Comparison of ENCODE assay signal across 12 cellular contexts in the genomic region with DNA sequence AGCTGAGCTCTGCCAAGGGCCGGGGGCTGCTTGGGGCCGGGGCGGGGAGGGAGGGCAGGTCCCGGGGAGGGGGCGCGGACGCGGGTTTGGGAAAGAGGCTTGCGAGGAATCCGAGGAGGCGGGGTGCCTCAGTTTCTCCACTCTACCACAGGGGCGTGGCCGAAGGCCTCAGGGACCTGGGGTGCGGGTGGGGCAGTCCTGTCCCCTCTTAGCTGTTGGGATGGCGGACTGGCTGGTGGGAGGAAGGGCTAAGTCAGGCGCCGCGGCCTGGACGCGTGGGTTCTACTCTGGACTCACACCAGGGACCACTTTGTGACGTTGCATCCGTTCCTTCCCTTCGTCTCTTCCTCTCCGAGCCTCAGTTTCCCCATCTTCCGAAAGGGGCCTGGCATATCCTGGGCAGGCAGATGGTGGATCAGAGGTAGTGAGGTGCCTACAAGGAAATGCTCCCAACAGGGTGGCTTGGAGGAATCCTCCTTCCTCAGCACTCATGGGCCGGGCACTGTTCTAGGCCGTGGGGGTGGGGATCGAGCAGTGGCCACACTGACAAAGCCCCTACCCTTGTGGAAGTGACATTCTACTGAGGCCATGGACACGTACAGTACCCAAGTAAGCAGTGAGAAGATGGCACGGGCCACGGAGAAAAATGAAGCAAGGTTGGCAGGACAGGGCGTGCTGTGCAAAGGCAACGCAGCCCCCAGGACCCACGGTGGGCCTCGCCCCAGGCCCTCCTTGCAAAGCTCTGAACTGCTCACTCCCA. TPM values are rescaled to one million over a fixed set of nuclear protein-coding genes. Genes with fewer than 3 reads are reported as not detected.
DNase-seq lines count a peak whose midpoint lies in the region; ATAC-seq, FAIRE-seq and TF ChIP-seq lines count a peak whose summit lies in the region.
"Had no signal": no experiment of that assay in that cellular context is flagged by ENCODE, and none has a peak within 500 bp of the region (broad histone marks: within the 10 kb centered on the region; RNA-seq: fewer than 3 reads in every experiment).

No MANE protein-coding gene starts in this region.

- no peak overlapping the region for H4K8ac ChIP-seq in H1 (ENCODE audit: extremely low read depth, insufficient read depth, low read length)

- H2BK20ac ChIP-seq in H1 (ENCODE audit: low read length) = no peak overlapping the region

- CTCF ChIA-PET in H1 (lab: Charles Lee; ENCODE audit: partially characterized antibody) = interaction anchor here (0.6 to 3.0 kb wide), 3 partner anchors 16 to 28 kb away, joined by 3 to 15 read pairs (median 4); no protein-coding TSS in a partner anchor

- H3K4me2 ChIP-seq in H1 (ENCODE audit: insufficient read depth in 1 of 2, low read depth in 2 of 2, low read length in 2 of 2) (peak overlapping the region; percentile 93), neural cell (ENCODE audit: low read length) (no peak overlapping the region)

- no peaks in the 10 kb centered on the region for H3K79me1 ChIP-seq in H1 (ENCODE audit: low read depth, low read length)

- no peak overlapping the region for H3K4me3 Mint-ChIP-seq in activated T-helper 1 cell treated with anti-CD3 and anti-CD28 coated beads, Interleukin-12 subunit alpha, Interleukin-12 subunit beta, Interleukin-2, Interleukin-4 antibody, amounts not matched to agents 30 ng/mL and 10 ng/mL and 1 ng/mL, durations not matched to agents 14 hours and 24 hours and 36 hours
- H3K4me3 Mint-ChIP-seq in CD14-positive monocyte = peak overlapping the region in 1 of 2 donors; percentile 77

- no peak overlapping the region for H3K23ac ChIP-seq in H1 (ENCODE audit: insufficient read length)

- TF ChIP-seq CTCF in right atrium auricular region (IDR thresholded peaks at IDR 0.05) (no peak), H1 (IDR thresholded peaks at IDR 0.05; ENCODE audit: control extremely low read depth in 1 of 3, insufficient read depth in 1 of 3, low read depth in 1 of 3, low read length in 3 of 3) (no peak), neural cell (IDR thresholded peaks at IDR 0.05; ENCODE audit: poor library complexity, severe bottlenecking) (no peak), CD14-positive monocyte (IDR thresholded peaks at IDR 0.05) (no peak)

- FAIRE-seq in H1 (lab: Jason Lieb, UNC) = no peak
- FAIRE-seq: GM12892 had no signal

- H4K91ac ChIP-seq in H1 (replicated peaks; ENCODE audit: insufficient read length, low read length) = no peak overlapping the region

- POLR2A ChIA-PET in H1 (lab: Charles Lee; ENCODE audit: partially characterized antibody) = no interaction called here

- intact Hi-C loops in Right ventricle myocardium inferior (cut with DNase I) = no loop called here
- intact Hi-C loops in aorta (cut with DNase I) = no loop called here
- intact Hi-C loops in activated T-helper 1 cell treated with anti-CD3 and anti-CD28 coated beads, Interleukin-12 subunit alpha, Interleukin-12 subunit beta, Interleukin-2, Interleukin-4 antibody, amounts not matched to agents 30 ng/mL and 10 ng/mL and 1 ng/mL, durations not matched to agents 14 hours and 24 hours and 36 hours (cut with micrococcal nuclease) = no loop called here
- intact Hi-C loops in CD14-positive monocyte (cut with micrococcal nuclease) = no loop called here

- H3K9me2 ChIP-seq in neural cell (ENCODE audit: insufficient read depth, low read length) = no peaks in the 10 kb centered on the region

- TF ChIP-seq RAD21 in H1 (IDR thresholded peaks at IDR 0.05 in 1 of 2, conservative IDR thresholded peaks at IDR 0.05 in 1 of 2; ENCODE audit: low read depth in 2 of 2, low read length in 2 of 2) = no peak
- no peak for TF ChIP-seq RAD21 in neural cell (conservative IDR thresholded peaks at IDR 0.05)

- H2AFZ ChIP-seq in H1 (ENCODE audit: low read length) = no peak overlapping the region
- H2AFZ ChIP-seq in neural cell (ENCODE audit: low read depth, low read length) = no peak overlapping the region

- H3K4me1 Mint-ChIP-seq in activated T-helper 1 cell treated with anti-CD3 and anti-CD28 coated beads, Interleukin-12 subunit alpha, Interleukin-12 subunit beta, Interleukin-2, Interleukin-4 antibody, amounts not matched to agents 30 ng/mL and 10 ng/mL and 1 ng/mL, durations not matched to agents 14 hours and 24 hours and 36 hours (ENCODE audit: low read depth) = peaks cover 6% of the 10 kb centered on the region
- H3K4me1 Mint-ChIP-seq in CD14-positive monocyte = peaks cover 6% of the 10 kb centered on the region

- H3K27me3 Mint-ChIP-seq in activated T-helper 1 cell treated with anti-CD3 and anti-CD28 coated beads, Interleukin-12 subunit alpha, Interleukin-12 subunit beta, Interleukin-2, Interleukin-4 antibody, amounts not matched to agents 30 ng/mL and 10 ng/mL and 1 ng/mL, durations not matched to agents 14 hours and 24 hours and 36 hours (ENCODE audit: insufficient read depth) = peaks cover 39% of the 10 kb centered on the region
- peaks cover 27 to 51% (median 29%) of the 10 kb centered on the region in 3 donors for H3K27me3 Mint-ChIP-seq in CD14-positive monocyte (ENCODE audit: low read depth in 3 of 3)

- no peak for ATAC-seq in Right ventricle myocardium inferior
- no peak for ATAC-seq in aorta (ENCODE audit: low FRiP score)

- no peaks in the 10 kb centered on the region for H3K9me3 ChIP-seq in right atrium auricular region
- H3K9me3 ChIP-seq in H1 (ENCODE audit: insufficient read depth in 2 of 2, low read depth in 1 of 2, low read length in 1 of 2) = no peaks in the 10 kb centered on the region
- no peaks in the 10 kb centered on the region for H3K9me3 ChIP-seq in neural cell (ENCODE audit: low read length)
- H3K9me3 ChIP-seq in aorta (ENCODE audit: control insufficient read depth, low read length) = no peaks in the 10 kb centered on the region

- H4K20me1 ChIP-seq in H1 (replicated peaks in 1 of 2; ENCODE audit: control insufficient read depth in 1 of 2, insufficient read depth in 2 of 2, low read length in 2 of 2) = peaks cover 0 to 3% of the 10 kb centered on the region in 2 experiments
- H4K20me1 ChIP-seq in neural cell (ENCODE audit: insufficient read depth) = no peaks in the 10 kb centered on the region

- H3K9ac ChIP-seq in H1 (replicated peaks in 1 of 4; ENCODE audit: extremely low read depth in 1 of 4, low read depth in 3 of 4, low read length in 3 of 4) (no peak overlapping the region), neural cell (ENCODE audit: low read length) (peak overlapping the region; percentile 49)

- H3K36me3 ChIP-seq in right atrium auricular region (no peaks in the 10 kb centered on the region), H1 (ENCODE audit: control insufficient read depth in 2 of 4, insufficient read depth in 4 of 4, low read length in 3 of 4) (no peaks in the 10 kb centered on the region), neural cell (ENCODE audit: insufficient read depth, low read length) (no peaks in the 10 kb centered on the region), aorta (ENCODE audit: control insufficient read depth in 1 of 2, insufficient read depth in 2 of 2, low read length in 1 of 2) (no peaks in the 10 kb centered on the region)

- peak overlapping the region; percentile 72; the same call in 1 of the 2 replicates for H2BK15ac ChIP-seq in H1 (ENCODE audit: low read length)

- H2BK120ac ChIP-seq in H1 (replicated peaks; ENCODE audit: low read depth, low read length) = no peak overlapping the region

- H4K5ac ChIP-seq in H1 (ENCODE audit: insufficient read length, low read depth, low read length) = no peak overlapping the region

- no peaks in the 10 kb centered on the region for H3K9me3 Mint-ChIP-seq in activated T-helper 1 cell treated with anti-CD3 and anti-CD28 coated beads, Interleukin-12 subunit alpha, Interleukin-12 subunit beta, Interleukin-2, Interleukin-4 antibody, amounts not matched to agents 30 ng/mL and 10 ng/mL and 1 ng/mL, durations not matched to agents 14 hours and 24 hours and 36 hours
- H3K9me3 Mint-ChIP-seq in CD14-positive monocyte = peaks cover 0 to 14% (median 2%) of the 10 kb centered on the region in 7 donors
- H3K9me3 Mint-ChIP-seq: CD4-positive, alpha-beta T cell had no signal

- DNase-seq in right atrium auricular region (ENCODE audit: low spot score) = no peak
- no peak for DNase-seq in Right ventricle myocardium inferior (ENCODE audit: missing footprints)
- DNase-seq in H1 (ENCODE audit: low read depth in 1 of 2, low spot score in 2 of 2) = no peak
- DNase-seq in aorta = peak; percentile 43 to 72
- no peak for DNase-seq in activated T-helper 1 cell treated with anti-CD3 and anti-CD28 coated beads, Interleukin-12 subunit alpha, Interleukin-12 subunit beta, Interleukin-2, Interleukin-4 antibody, amounts not matched to agents 30 ng/mL and 10 ng/mL and 1 ng/mL, durations not matched to agents 14 hours and 24 hours and 36 hours (ENCODE audit: low spot score)
- DNase-seq in DMS 273 treated with DMSO at 0.1 percent for 48 hours (lab: John Stamatoyannopoulos, UW) = no peak
- DNase-seq in CD14-positive monocyte (ENCODE audit: low spot score) = no peak
- DNase-seq: NCI-H1092 had no signal

- H2BK12ac ChIP-seq in H1 (ENCODE audit: low read depth, low read length) = peak overlapping the region; percentile 55; the same call in 1 of the 2 replicates

- TF ChIP-seq EP300 in H1 (IDR thresholded peaks at IDR 0.05; ENCODE audit: borderline replicate concordance in 1 of 2, low read depth in 2 of 2, low read length in 2 of 2) (no peak), neural cell (conservative IDR thresholded peaks at IDR 0.05; ENCODE audit: poor library complexity, severe bottlenecking) (no peak)

- WGBS in H1 (ENCODE audit: extremely low coverage in 1 of 2, insufficient coverage in 1 of 2, insufficient read length in 1 of 2, insufficient replicate concordance in 2 of 2, low coverage in 1 of 2, low lambda C conversion rate in 2 of 2, missing lambda C conversion rate in 1 of 2), 2 experiments = 71% methylated on average over 15 of the region's 35 CpGs; no CpG with 5 or more reads in 1 of the 2 experiments
- 65 to 72% methylated on average over 35 of the region's 35 CpGs for WGBS in aorta, 2 donors

- H3K4me1 ChIP-seq in right atrium auricular region (peaks cover 0 to 13% of the 10 kb centered on the region in 2 donors), H1 (replicated peaks in 1 of 4; ENCODE audit: control insufficient read depth in 3 of 4, insufficient read depth in 4 of 4, low read length in 3 of 4) (peaks cover 0 to 14% (median 10%) of the 10 kb centered on the region in 4 experiments; a peak in 6 of 7 replicates), aorta (ENCODE audit: control insufficient read depth in 1 of 2, insufficient read depth in 2 of 2, low read length in 2 of 2) (no peaks in the 10 kb centered on the region)

- peak overlapping the region; percentile 93; the same call in 1 of the 2 replicates for H2AK5ac ChIP-seq in H1 (ENCODE audit: low read depth, low read length)

- H3K27ac ChIP-seq in right atrium auricular region = no peak overlapping the region
- H3K27ac ChIP-seq in H1 (ENCODE audit: low read depth, low read length) = no peak overlapping the region
- H3K27ac ChIP-seq in neural cell (ENCODE audit: low read length) = no peak overlapping the region
- H3K27ac ChIP-seq in aorta (ENCODE audit: low read depth in 1 of 2, low read length in 2 of 2) = no peak overlapping the region

- TF ChIP-seq POLR2A in H1 (IDR thresholded peaks at IDR 0.05; ENCODE audit: control extremely low read depth in 1 of 2, low read depth in 2 of 2, low read length in 2 of 2) = no peak

- H3K79me2 ChIP-seq in H1 (ENCODE audit: control insufficient read depth in 1 of 2, insufficient read depth in 2 of 2, low read length in 2 of 2) (no peaks in the 10 kb centered on the region), neural cell (replicated peaks; ENCODE audit: insufficient read depth, low read length) (no peaks in the 10 kb centered on the region)

- no peak overlapping the region for H3K56ac ChIP-seq in H1 (replicated peaks; ENCODE audit: insufficient read length, low read depth, low read length)

- no peak overlapping the region for H3K14ac ChIP-seq in H1 (ENCODE audit: insufficient read length)

- no peak overlapping the region; the same call in 1 of the 2 replicates for H3K18ac ChIP-seq in H1 (ENCODE audit: extremely low read depth, low read length)

- no peak overlapping the region for H3K27ac Mint-ChIP-seq in activated T-helper 1 cell treated with anti-CD3 and anti-CD28 coated beads, Interleukin-12 subunit alpha, Interleukin-12 subunit beta, Interleukin-2, Interleukin-4 antibody, amounts not matched to agents 30 ng/mL and 10 ng/mL and 1 ng/mL, durations not matched to agents 14 hours and 24 hours and 36 hours
- H3K27ac Mint-ChIP-seq in CD14-positive monocyte = no peak overlapping the region
- H3K27ac Mint-ChIP-seq: activated naive CD4-positive, alpha-beta T cell treated with anti-CD3 and anti-CD28 coated beads, Interleukin-2, amount 50 U/mL, for 72 hours; CD4-positive, alpha-beta T cell had no signal

- no peaks in the 10 kb centered on the region for H3K36me3 Mint-ChIP-seq in activated T-helper 1 cell treated with anti-CD3 and anti-CD28 coated beads, Interleukin-12 subunit alpha, Interleukin-12 subunit beta, Interleukin-2, Interleukin-4 antibody, amounts not matched to agents 30 ng/mL and 10 ng/mL and 1 ng/mL, durations not matched to agents 14 hours and 24 hours and 36 hours (ENCODE audit: low read depth)
- peaks cover 0 to 2% of the 10 kb centered on the region in 2 donors for H3K36me3 Mint-ChIP-seq in CD14-positive monocyte
- H3K36me3 Mint-ChIP-seq: activated naive CD4-positive, alpha-beta T cell treated with anti-CD3 and anti-CD28 coated beads, Interleukin-2, amount 50 U/mL, for 72 hours had no signal

- peaks cover 11% of the 10 kb centered on the region; the same call in 1 of the 2 replicates for H3K23me2 ChIP-seq in H1 (ENCODE audit: low read depth, low read length)

- H3K27me3 ChIP-seq in right atrium auricular region = no peaks in the 10 kb centered on the region
- H3K27me3 ChIP-seq in H1 (replicated peaks in 1 of 4; ENCODE audit: control insufficient read depth in 3 of 4, extremely low read depth in 1 of 4, insufficient read depth in 3 of 4, low read length in 3 of 4) = peaks cover 4 to 40% (median 25%) of the 10 kb centered on the region in 4 experiments
- peaks cover 7% of the 10 kb centered on the region for H3K27me3 ChIP-seq in neural cell (ENCODE audit: insufficient read depth, low read depth, low read length)
- H3K27me3 ChIP-seq in aorta (ENCODE audit: control insufficient read depth in 1 of 2, insufficient read depth in 2 of 2, low read length in 1 of 2) = no peaks in the 10 kb centered on the region

- no peaks in the 10 kb centered on the region for H3F3A ChIP-seq in neural cell (ENCODE audit: insufficient read depth, low read length, poor library complexity, severe bottlenecking)

- H3K4ac ChIP-seq in H1 (replicated peaks; ENCODE audit: insufficient read length, low read depth, low read length) = no peak overlapping the region

- H2BK5ac ChIP-seq in H1 (ENCODE audit: low read depth, low read length) = no peak overlapping the region

- H3K4me3 ChIP-seq in right atrium auricular region (peak overlapping the region; percentile 34 to 50), H1 (ENCODE audit: extremely low read depth in 1 of 4, insufficient read depth in 2 of 4, low read depth in 3 of 4, low read length in 4 of 4) (peak overlapping the region; percentile 37 to 89 (median 45); a peak in 6 of 8 replicates), neural cell (ENCODE audit: low read length) (peak overlapping the region; percentile 62), aorta (ENCODE audit: low read length in 2 of 2) (no peak overlapping the region)

RNA-seq across cellular contexts. Expression of gene IGLL1, which starts 13.2 kb away (rescaled TPM):
- total RNA-seq in right atrium auricular region (not detected), Right ventricle myocardium inferior (not detected), aorta (not detected)
- total RNA-seq in H1 (2021; fragmentation: NEBNext Ultra II Directional; extraction: Animal tissue kit (Norgen Biotek cat#: 25700)) = not detected in 2 replicates
- polyA plus RNA-seq in H1 (2011; rRNA removed) (not detected in 2 replicates), neural cell (not detected in 2 replicates), aorta (not detected), CD14-positive monocyte (not detected)
- not detected for polyA plus RNA-seq in H1 (2011; cell fraction: cytosol; rRNA removed)
- 0.21 TPM for polyA plus RNA-seq in H1 (2011; cell fraction: nucleus; rRNA removed)
- polyA plus RNA-seq in H1 (2012, experiment 1 of 2) = not detected in 4 replicates
- polyA plus RNA-seq in H1 (2012, experiment 2 of 2) = not detected
- polyA plus RNA-seq in H1 (2013, experiment 1 of 2) = not detected
- not detected for polyA plus RNA-seq in H1 (2013, experiment 2 of 2)
- polyA minus RNA-seq in H1 (2011; rRNA and poly(A)+ RNA removed) = not detected in 2 replicates
- polyA minus RNA-seq in H1 (2011; cell fraction: cytosol; rRNA and poly(A)+ RNA removed) = not detected
- polyA minus RNA-seq in H1 (2011; cell fraction: nucleus; rRNA and poly(A)+ RNA removed) = not detected
- polyA minus RNA-seq in neural cell = not detected in 2 replicates
- not detected in 2 replicates for total RNA-seq in activated T-helper 1 cell treated with anti-CD3 and anti-CD28 coated beads, Interleukin-12 subunit alpha, Interleukin-12 subunit beta, Interleukin-2, Interleukin-4 antibody, amounts not matched to agents 30 ng/mL and 10 ng/mL and 1 ng/mL, durations not matched to agents 14 hours and 24 hours and 36 hours
- total RNA-seq: activated naive CD4-positive, alpha-beta T cell treated with anti-CD3 and anti-CD28 coated beads, Interleukin-2, amount 50 U/mL, for 72 hours; CD4-positive, alpha-beta T cell had no signal

Comparison
In these comparisons a context has a peak if more than half of its experiments do, and no peak if none do; other contexts are left out.
1. DNase-seq: peak in aorta (2 of 2); none in right atrium auricular region (single experiment), Right ventricle myocardium inferior (single experiment), H1 (0 of 2), activated T-helper 1 cell treated with anti-CD3 and anti-CD28 coated beads, Interleukin-12 subunit alpha, Interleukin-12 subunit beta, Interleukin-2, Interleukin-4 antibody, amounts not matched to agents 30 ng/mL and 10 ng/mL and 1 ng/mL, durations not matched to agents 14 hours and 24 hours and 36 hours (single experiment), DMS 273 treated with DMSO at 0.1 percent for 48 hours (single experiment) and CD14-positive monocyte (single experiment).
2. H3K4me3 ChIP-seq: peak in right atrium auricular region (2 of 2), H1 (4 of 4) and neural cell (single experiment); none in aorta (0 of 2).